Comparison of ENCODE assay signal across 1 cellular context in genomic region chr5:147169399-147169798, GRCh38.
TF ChIP-seq lines count a peak whose summit lies in the region.

No MANE protein-coding gene starts in this region.

TF ChIP-seq in HepG2, 621 proteins besides CTCF, POLR2A, EP300 and RAD21 (continued from another document and continues in another):
- TF ChIP-seq PAXIP1 (CRISPR knock-in tag; conservative IDR thresholded peaks at IDR 0.05), result 0 out of 2 replicates have a peak, but pooled peaks have one; percentile 25
- TF ChIP-seq ZNF251 (CRISPR knock-in tag; IDR thresholded peaks at IDR 0.05), result no peak
- no peak for TF ChIP-seq ZNF44 (CRISPR knock-in tag; IDR thresholded peaks at IDR 0.05)
- no peak for TF ChIP-seq HMG20B (CRISPR knock-in tag; conservative IDR thresholded peaks at IDR 0.05)
- no peak for TF ChIP-seq CSRNP2 (CRISPR knock-in tag; conservative IDR thresholded peaks at IDR 0.05; ENCODE audit: low read depth)
- TF ChIP-seq FOXK1 (CRISPR knock-in tag; IDR thresholded peaks at IDR 0.05; ENCODE audit: borderline replicate concordance, low read depth), result no peak
- no peak for TF ChIP-seq PHB2 (IDR thresholded peaks at IDR 0.05; ENCODE audit: partially characterized antibody)
- TF ChIP-seq ZNF501 (CRISPR knock-in tag; IDR thresholded peaks at IDR 0.05), result no peak
- TF ChIP-seq NFKBIZ (CRISPR knock-in tag; IDR thresholded peaks at IDR 0.05), result no peak
- TF ChIP-seq ZNF772 (CRISPR knock-in tag; IDR thresholded peaks at IDR 0.05), result no peak
- no peak for TF ChIP-seq ARID3A (IDR thresholded peaks at IDR 0.05; ENCODE audit: low read depth, low read length)
- TF ChIP-seq NFKB2 (CRISPR knock-in tag; IDR thresholded peaks at IDR 0.05; ENCODE audit: borderline replicate concordance), result no peak
- TF ChIP-seq RXRB (CRISPR knock-in tag; IDR thresholded peaks at IDR 0.05; ENCODE audit: borderline replicate concordance), result peak; percentile 77
- no peak for TF ChIP-seq CBFB (CRISPR knock-in tag; IDR thresholded peaks at IDR 0.05)
- TF ChIP-seq PREB (CRISPR knock-in tag; IDR thresholded peaks at IDR 0.05), result no peak
- TF ChIP-seq CREBL2 (CRISPR knock-in tag; IDR thresholded peaks at IDR 0.05; ENCODE audit: borderline replicate concordance), result no peak
- TF ChIP-seq ZUFSP (CRISPR knock-in tag; IDR thresholded peaks at IDR 0.05; ENCODE audit: borderline replicate concordance), result no peak
- TF ChIP-seq DPF2 (CRISPR knock-in tag; IDR thresholded peaks at IDR 0.05; ENCODE audit: borderline replicate concordance, low read depth), result no peak
- TF ChIP-seq MTERF4 (CRISPR knock-in tag; IDR thresholded peaks at IDR 0.05), result no peak
- no peak for TF ChIP-seq PHF8 (CRISPR knock-in tag; IDR thresholded peaks at IDR 0.05)
- no peak for TF ChIP-seq FOXJ3 (CRISPR knock-in tag; IDR thresholded peaks at IDR 0.05; ENCODE audit: borderline replicate concordance)
- TF ChIP-seq BCL6 (CRISPR knock-in tag; IDR thresholded peaks at IDR 0.05), result peak; percentile 36; the same call in 1 of the 2 replicates
- no peak for TF ChIP-seq DMAP1 (CRISPR knock-in tag; IDR thresholded peaks at IDR 0.05)
- TF ChIP-seq ZNF282 (IDR thresholded peaks at IDR 0.05; ENCODE audit: partially characterized antibody), result no peak
- TF ChIP-seq ZBTB33 (CRISPR knock-in tag; IDR thresholded peaks at IDR 0.05), result no peak
- TF ChIP-seq MED1 (CRISPR knock-in tag; IDR thresholded peaks at IDR 0.05), result peak; percentile 13; the same call in 1 of the 2 replicates
- no peak for TF ChIP-seq ZFP36 (IDR thresholded peaks at IDR 0.05; ENCODE audit: borderline replicate concordance, low read depth, low read length, partially characterized antibody)
- peak; percentile 18; the same call in 1 of the 2 replicates for TF ChIP-seq ZNF609 (CRISPR knock-in tag; IDR thresholded peaks at IDR 0.05; ENCODE audit: borderline replicate concordance)
- TF ChIP-seq PBX3 (CRISPR knock-in tag; IDR thresholded peaks at IDR 0.05; ENCODE audit: borderline replicate concordance), result no peak
- no peak for TF ChIP-seq BCL3 (CRISPR knock-in tag; IDR thresholded peaks at IDR 0.05)
- no peak for TF ChIP-seq JARID2 (CRISPR knock-in tag; IDR thresholded peaks at IDR 0.05; ENCODE audit: insufficient replicate concordance)
- no peak for TF ChIP-seq ZNF781 (CRISPR knock-in tag; IDR thresholded peaks at IDR 0.05; ENCODE audit: borderline replicate concordance, not compliant biosample characterization)
- peak; percentile 80 for TF ChIP-seq FOSL2 (CRISPR knock-in tag; IDR thresholded peaks at IDR 0.05)
- TF ChIP-seq MAZ (IDR thresholded peaks at IDR 0.05; ENCODE audit: borderline replicate concordance, low read depth, low read length), result no peak
- no peak for TF ChIP-seq MAZ (CRISPR knock-in tag; IDR thresholded peaks at IDR 0.05; ENCODE audit: low read depth)
- no peak for TF ChIP-seq ZNF589 (CRISPR knock-in tag; conservative IDR thresholded peaks at IDR 0.05)
- TF ChIP-seq HNRNPH1 (optimal IDR thresholded peaks at IDR 0.05; ENCODE audit: low read depth, low read length), result no peak
- no peak for TF ChIP-seq ISX (CRISPR knock-in tag; conservative IDR thresholded peaks at IDR 0.05)
- TF ChIP-seq ATAD3A (CRISPR knock-in tag; IDR thresholded peaks at IDR 0.05), result no peak
- no peak for TF ChIP-seq ZNF577 (CRISPR knock-in tag; IDR thresholded peaks at IDR 0.05; ENCODE audit: borderline replicate concordance, low read depth)
- no peak for TF ChIP-seq SRSF9 (IDR thresholded peaks at IDR 0.05; ENCODE audit: borderline replicate concordance, insufficient read depth, low read depth, low read length, poor library complexity, severe bottlenecking)
- no peak for TF ChIP-seq KLF11 (CRISPR knock-in tag; IDR thresholded peaks at IDR 0.05)
